Comparison of ENCODE assay signal across 1 cellular context in the genomic region with DNA sequence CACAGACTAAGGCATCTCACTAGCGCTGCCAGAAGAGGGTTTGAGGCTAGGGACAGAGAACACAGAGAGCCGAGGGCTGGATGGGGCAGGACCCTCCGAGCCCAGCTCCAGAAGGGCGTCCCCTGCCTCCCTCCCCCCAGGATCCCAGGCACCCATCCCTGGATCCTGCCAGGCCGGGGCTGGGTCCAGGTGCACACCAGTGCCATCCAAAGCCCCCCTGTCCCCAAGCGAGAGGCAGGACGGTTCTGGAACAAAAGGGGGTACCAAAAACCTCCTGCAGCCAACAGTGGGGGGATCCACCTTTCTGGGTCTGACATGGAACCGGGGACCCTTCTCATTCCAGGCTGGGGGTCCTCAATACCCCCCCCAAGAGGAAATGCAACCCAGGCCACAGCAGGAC.
TF ChIP-seq lines count a peak whose summit lies in the region.

No MANE protein-coding gene starts in this region.

TF ChIP-seq in GM23338, 12 proteins besides CTCF, POLR2A, EP300 and RAD21 (continued from another document):
- TF ChIP-seq, protein P1, sequence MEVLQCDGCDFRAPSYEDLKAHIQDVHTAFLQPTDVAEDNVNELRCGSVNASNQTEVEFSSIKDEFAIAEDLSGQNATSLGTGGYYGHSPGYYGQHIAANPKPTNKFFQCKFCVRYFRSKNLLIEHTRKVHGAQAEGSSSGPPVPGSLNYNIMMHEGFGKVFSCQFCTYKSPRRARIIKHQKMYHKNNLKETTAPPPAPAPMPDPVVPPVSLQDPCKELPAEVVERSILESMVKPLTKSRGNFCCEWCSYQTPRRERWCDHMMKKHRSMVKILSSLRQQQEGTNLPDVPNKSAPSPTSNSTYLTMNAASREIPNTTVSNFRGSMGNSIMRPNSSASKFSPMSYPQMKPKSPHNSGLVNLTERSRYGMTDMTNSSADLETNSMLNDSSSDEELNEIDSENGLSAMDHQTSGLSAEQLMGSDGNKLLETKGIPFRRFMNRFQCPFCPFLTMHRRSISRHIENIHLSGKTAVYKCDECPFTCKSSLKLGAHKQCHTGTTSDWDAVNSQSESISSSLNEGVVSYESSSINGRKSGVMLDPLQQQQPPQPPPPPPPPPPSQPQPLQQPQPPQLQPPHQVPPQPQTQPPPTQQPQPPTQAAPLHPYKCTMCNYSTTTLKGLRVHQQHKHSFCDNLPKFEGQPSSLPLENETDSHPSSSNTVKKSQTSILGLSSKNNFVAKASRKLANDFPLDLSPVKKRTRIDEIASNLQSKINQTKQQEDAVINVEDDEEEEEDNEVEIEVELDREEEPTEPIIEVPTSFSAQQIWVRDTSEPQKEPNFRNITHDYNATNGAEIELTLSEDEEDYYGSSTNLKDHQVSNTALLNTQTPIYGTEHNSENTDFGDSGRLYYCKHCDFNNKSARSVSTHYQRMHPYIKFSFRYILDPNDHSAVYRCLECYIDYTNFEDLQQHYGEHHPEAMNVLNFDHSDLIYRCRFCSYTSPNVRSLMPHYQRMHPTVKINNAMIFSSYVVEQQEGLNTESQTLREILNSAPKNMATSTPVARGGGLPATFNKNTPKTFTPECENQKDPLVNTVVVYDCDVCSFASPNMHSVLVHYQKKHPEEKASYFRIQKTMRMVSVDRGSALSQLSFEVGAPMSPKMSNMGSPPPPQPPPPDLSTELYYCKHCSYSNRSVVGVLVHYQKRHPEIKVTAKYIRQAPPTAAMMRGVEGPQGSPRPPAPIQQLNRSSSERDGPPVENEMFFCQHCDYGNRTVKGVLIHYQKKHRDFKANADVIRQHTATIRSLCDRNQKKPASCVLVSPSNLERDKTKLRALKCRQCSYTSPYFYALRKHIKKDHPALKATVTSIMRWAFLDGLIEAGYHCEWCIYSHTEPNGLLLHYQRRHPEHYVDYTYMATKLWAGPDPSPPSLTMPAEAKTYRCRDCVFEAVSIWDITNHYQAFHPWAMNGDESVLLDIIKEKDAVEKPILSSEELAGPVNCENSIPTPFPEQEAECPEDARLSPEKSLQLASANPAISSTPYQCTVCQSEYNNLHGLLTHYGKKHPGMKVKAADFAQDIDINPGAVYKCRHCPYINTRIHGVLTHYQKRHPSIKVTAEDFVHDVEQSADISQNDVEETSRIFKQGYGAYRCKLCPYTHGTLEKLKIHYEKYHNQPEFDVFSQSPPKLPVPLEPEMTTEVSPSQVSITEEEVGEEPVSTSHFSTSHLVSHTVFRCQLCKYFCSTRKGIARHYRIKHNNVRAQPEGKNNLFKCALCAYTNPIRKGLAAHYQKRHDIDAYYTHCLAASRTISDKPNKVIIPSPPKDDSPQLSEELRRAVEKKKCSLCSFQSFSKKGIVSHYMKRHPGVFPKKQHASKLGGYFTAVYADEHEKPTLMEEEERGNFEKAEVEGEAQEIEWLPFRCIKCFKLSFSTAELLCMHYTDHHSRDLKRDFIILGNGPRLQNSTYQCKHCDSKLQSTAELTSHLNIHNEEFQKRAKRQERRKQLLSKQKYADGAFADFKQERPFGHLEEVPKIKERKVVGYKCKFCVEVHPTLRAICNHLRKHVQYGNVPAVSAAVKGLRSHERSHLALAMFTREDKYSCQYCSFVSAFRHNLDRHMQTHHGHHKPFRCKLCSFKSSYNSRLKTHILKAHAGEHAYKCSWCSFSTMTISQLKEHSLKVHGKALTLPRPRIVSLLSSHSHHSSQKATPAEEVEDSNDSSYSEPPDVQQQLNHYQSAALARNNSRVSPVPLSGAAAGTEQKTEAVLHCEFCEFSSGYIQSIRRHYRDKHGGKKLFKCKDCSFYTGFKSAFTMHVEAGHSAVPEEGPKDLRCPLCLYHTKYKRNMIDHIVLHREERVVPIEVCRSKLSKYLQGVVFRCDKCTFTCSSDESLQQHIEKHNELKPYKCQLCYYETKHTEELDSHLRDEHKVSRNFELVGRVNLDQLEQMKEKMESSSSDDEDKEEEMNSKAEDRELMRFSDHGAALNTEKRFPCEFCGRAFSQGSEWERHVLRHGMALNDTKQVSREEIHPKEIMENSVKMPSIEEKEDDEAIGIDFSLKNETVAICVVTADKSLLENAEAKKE (CRISPR knock-in tag; IDR thresholded peaks at IDR 0.05), result no peak
- TF ChIP-seq ZNF114 (CRISPR knock-in tag; IDR thresholded peaks at IDR 0.05) (no peak), EZH2phosphoT487 (IDR thresholded peaks at IDR 0.05; ENCODE audit: unreplicated experiment) (no peak), CREB1 (CRISPR knock-in tag; IDR thresholded peaks at IDR 0.05; ENCODE audit: low read depth) (no peak), ZNF331 (CRISPR knock-in tag; IDR thresholded peaks at IDR 0.05; ENCODE audit: low read depth) (no peak)
- TF ChIP-seq, protein P2, sequence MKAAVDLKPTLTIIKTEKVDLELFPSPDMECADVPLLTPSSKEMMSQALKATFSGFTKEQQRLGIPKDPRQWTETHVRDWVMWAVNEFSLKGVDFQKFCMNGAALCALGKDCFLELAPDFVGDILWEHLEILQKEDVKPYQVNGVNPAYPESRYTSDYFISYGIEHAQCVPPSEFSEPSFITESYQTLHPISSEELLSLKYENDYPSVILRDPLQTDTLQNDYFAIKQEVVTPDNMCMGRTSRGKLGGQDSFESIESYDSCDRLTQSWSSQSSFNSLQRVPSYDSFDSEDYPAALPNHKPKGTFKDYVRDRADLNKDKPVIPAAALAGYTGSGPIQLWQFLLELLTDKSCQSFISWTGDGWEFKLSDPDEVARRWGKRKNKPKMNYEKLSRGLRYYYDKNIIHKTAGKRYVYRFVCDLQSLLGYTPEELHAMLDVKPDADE (IDR thresholded peaks at IDR 0.05), result no peak
- TF ChIP-seq, protein P3, sequence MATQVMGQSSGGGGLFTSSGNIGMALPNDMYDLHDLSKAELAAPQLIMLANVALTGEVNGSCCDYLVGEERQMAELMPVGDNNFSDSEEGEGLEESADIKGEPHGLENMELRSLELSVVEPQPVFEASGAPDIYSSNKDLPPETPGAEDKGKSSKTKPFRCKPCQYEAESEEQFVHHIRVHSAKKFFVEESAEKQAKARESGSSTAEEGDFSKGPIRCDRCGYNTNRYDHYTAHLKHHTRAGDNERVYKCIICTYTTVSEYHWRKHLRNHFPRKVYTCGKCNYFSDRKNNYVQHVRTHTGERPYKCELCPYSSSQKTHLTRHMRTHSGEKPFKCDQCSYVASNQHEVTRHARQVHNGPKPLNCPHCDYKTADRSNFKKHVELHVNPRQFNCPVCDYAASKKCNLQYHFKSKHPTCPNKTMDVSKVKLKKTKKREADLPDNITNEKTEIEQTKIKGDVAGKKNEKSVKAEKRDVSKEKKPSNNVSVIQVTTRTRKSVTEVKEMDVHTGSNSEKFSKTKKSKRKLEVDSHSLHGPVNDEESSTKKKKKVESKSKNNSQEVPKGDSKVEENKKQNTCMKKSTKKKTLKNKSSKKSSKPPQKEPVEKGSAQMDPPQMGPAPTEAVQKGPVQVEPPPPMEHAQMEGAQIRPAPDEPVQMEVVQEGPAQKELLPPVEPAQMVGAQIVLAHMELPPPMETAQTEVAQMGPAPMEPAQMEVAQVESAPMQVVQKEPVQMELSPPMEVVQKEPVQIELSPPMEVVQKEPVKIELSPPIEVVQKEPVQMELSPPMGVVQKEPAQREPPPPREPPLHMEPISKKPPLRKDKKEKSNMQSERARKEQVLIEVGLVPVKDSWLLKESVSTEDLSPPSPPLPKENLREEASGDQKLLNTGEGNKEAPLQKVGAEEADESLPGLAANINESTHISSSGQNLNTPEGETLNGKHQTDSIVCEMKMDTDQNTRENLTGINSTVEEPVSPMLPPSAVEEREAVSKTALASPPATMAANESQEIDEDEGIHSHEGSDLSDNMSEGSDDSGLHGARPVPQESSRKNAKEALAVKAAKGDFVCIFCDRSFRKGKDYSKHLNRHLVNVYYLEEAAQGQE (IDR thresholded peaks at IDR 0.05; ENCODE audit: unreplicated experiment), result no peak
